ENCODE assay signal across 9 cellular contexts in genomic region chr16:70770968-70771552, GRCh38. TPM values are rescaled to one million over a fixed set of nuclear protein-coding genes. Genes with fewer than 3 reads are reported as not detected.
DNase-seq lines count a peak whose midpoint lies in the region; ATAC-seq, FAIRE-seq and TF ChIP-seq lines count a peak whose summit lies in the region.
"Had no signal": no experiment of that assay in that cellular context is flagged by ENCODE, and none has a peak within 500 bp of the region (broad histone marks: within the 10 kb centered on the region; RNA-seq: fewer than 3 reads in every experiment).

No MANE protein-coding gene starts in this region.

- DNase-seq in Caki2 (ENCODE audit: low read depth), result peak; percentile 54
- DNase-seq in RCC 7860 (ENCODE audit: low spot score), result peak; percentile 66
- DNase-seq in activated T-helper 9 cell treated with anti-CD3 and anti-CD28 coated beads, Interleukin-2, amount 50 U/mL, for 16 hours (ENCODE audit: low read depth), result peak; percentile 18
- DNase-seq in foreskin keratinocyte, result peak in 1 of 2 donors; percentile 42
- peak; percentile 50 to 83 (median 75) for DNase-seq in ovary
- DNase-seq in urothelium cell line (ENCODE audit: low spot score), result peak; percentile 69

- in situ Hi-C loops in Caki2 (cut with HindIII; ENCODE audit: low pct_unique_long_range_greater_than_20kb, low sequenced_read_pairs), result no loop called here

- intact Hi-C loops in ovary (cut with DNase I), result loop anchor here in 3 of 4 donors (1.0 to 2.0 kb wide), 2 partner anchors 90 to 91 kb away; no protein-coding TSS in a partner anchor

- FAIRE-seq in RCC 7860 (lab: Jason Lieb, UNC), result peak; percentile 64
- no peak for FAIRE-seq in urothelium cell line (lab: Jason Lieb, UNC)

- TF ChIP-seq POLR2A in ovary (IDR thresholded peaks at IDR 0.05), result peak; percentile 23

- H3K9me3 ChIP-seq in HEK293 (ENCODE audit: control insufficient read depth, insufficient read depth, low read depth, low read length), result no peaks in the 10 kb centered on the region
- H3K9me3 ChIP-seq in ovary, result no peaks in the 10 kb centered on the region

- no peak overlapping the region for H3K4me3 ChIP-seq in HEK293 (ENCODE audit: low read depth, low read length)
- H3K4me3 ChIP-seq in ovary, result no peak overlapping the region
- H3K4me3 ChIP-seq: SK-N-MC had no signal

- ATAC-seq in foreskin keratinocyte (peak; percentile 79), GM19397 (IDR thresholded peaks at IDR 0.05; ENCODE audit: unreplicated experiment) (no peak)

- POLR2A ChIA-PET in HEK293 (lab: Yijun Ruan, JAX), result interaction anchor here (0.7 kb wide), 1 partner anchor 10 kb away, joined by 4 read pairs; no protein-coding TSS in a partner anchor

- TF ChIP-seq CTCF in HEK293 (tag by site-specific recombination; IDR thresholded peaks at IDR 0.05) (peak; percentile 77), foreskin keratinocyte (conservative IDR thresholded peaks at IDR 0.05) (peak; percentile 92), ovary (IDR thresholded peaks at IDR 0.05) (peak; percentile 78 to 92 (median 89))

- H3K27me3 ChIP-seq in foreskin keratinocyte (no peaks in the 10 kb centered on the region), ovary (no peaks in the 10 kb centered on the region)

- H3K36me3 ChIP-seq in HEK293 (ENCODE audit: control insufficient read depth in 2 of 2, insufficient read depth in 1 of 2, low read length in 2 of 2), result peaks cover 1 to 44% of the 10 kb centered on the region in 2 experiments; a peak in 2 of 3 replicates
- no peaks in the 10 kb centered on the region for H3K36me3 ChIP-seq in ovary

- CTCF ChIA-PET in HEK293 (lab: Yijun Ruan, JAX), result interaction anchor here (0.5 to 3.4 kb wide), 36 partner anchors 9 to 728 kb away, joined by 3 to 27 read pairs (median 4); partner anchors contain the start of gene DDX19B

- no peaks in the 10 kb centered on the region for H3K4me1 ChIP-seq in HEK293 (ENCODE audit: control insufficient read depth, insufficient read depth, low read length)
- H3K4me1 ChIP-seq in foreskin keratinocyte, result peaks cover 10% of the 10 kb centered on the region
- no peaks in the 10 kb centered on the region for H3K4me1 ChIP-seq in ovary (ENCODE audit: insufficient read depth)

- TF ChIP-seq EP300 in ovary (IDR thresholded peaks at IDR 0.05), result no peak

- no peak overlapping the region for H3K27ac ChIP-seq in HEK293 (ENCODE audit: extremely low read depth, low read depth, low read length)
- no peak overlapping the region for H3K27ac ChIP-seq in foreskin keratinocyte
- H3K27ac ChIP-seq in ovary, result no peak overlapping the region
- H3K27ac ChIP-seq: SK-N-MC had no signal

- 12% methylated on average over 8 of the region's 8 CpGs for WGBS in ovary, 3 donors

TF ChIP-seq in HEK293, 187 proteins besides CTCF, POLR2A, EP300 and RAD21:
- TF ChIP-seq PBX3 (CRISPR knock-in tag; IDR thresholded peaks at IDR 0.05) (no peak), ZNF10 (tag by site-specific recombination; IDR thresholded peaks at IDR 0.05) (peak; percentile 60; the same call in 1 of the 2 replicates), ZNF423 (tag by site-specific recombination; IDR thresholded peaks at IDR 0.05) (no peak), ZNF747 (tag by site-specific recombination; IDR thresholded peaks at IDR 0.05) (no peak), ZNF354C (tag by site-specific recombination; IDR thresholded peaks at IDR 0.05; ENCODE audit: borderline replicate concordance, low read depth) (no peak), ZNF654 (tag by site-specific recombination; IDR thresholded peaks at IDR 0.05; ENCODE audit: low read depth) (peak; percentile 39), BCL11A (tag by site-specific recombination; IDR thresholded peaks at IDR 0.05; ENCODE audit: low read depth) (no peak), BCL6B (tag by site-specific recombination; IDR thresholded peaks at IDR 0.05) (no peak)

RNA-seq across cellular contexts. Expression of gene VAC14, which starts 29.9 kb away (rescaled TPM):
- 48.8 and 56.6 TPM in 2 replicates for total RNA-seq in Caki2 (2014; rRNA removed; shearing (Covaris generic); ENCODE audit: low replicate concordance)
- total RNA-seq in foreskin keratinocyte (39.2 and 42.2 TPM in 2 replicates), ovary (10 to 100 TPM; 15.5 to 32.4 (median 24.2) TPM)
- polyA plus RNA-seq in foreskin keratinocyte (33.5 and 41.8 TPM in 2 replicates), ovary (10 to 100 TPM in 1 of 2 donors, 1 to 10 TPM in 1; 9.9 to 19.5 TPM)
